ENCODE assay signal across 8 cellular contexts in genomic region chr14:23566782-23567185, GRCh38. TPM values are rescaled to one million over a fixed set of nuclear protein-coding genes. Genes with fewer than 3 reads are reported as not detected.
DNase-seq lines count a peak whose midpoint lies in the region; ATAC-seq, FAIRE-seq and TF ChIP-seq lines count a peak whose summit lies in the region.

No MANE protein-coding gene starts in this region.

- no peaks in the 10 kb centered on the region for H3K9me2 ChIP-seq in OCI-LY1 (ENCODE audit: low read depth, low read length)

- peak; percentile 21 for FAIRE-seq in endothelial cell of umbilical vein (lab: Jason Lieb, UNC)

- TF ChIP-seq POLR2A in endothelial cell of umbilical vein (IDR thresholded peaks at IDR 0.05; ENCODE audit: low read depth, low read length) = no peak

- no peak overlapping the region for H2AFZ ChIP-seq in OCI-LY1 (ENCODE audit: low read length)
- H2AFZ ChIP-seq in endothelial cell of umbilical vein (ENCODE audit: low read depth, low read length) = peak overlapping the region; percentile 93

- H3K9me3 Mint-ChIP-seq in nephron progenitor cell = no peaks in the 10 kb centered on the region

- peaks cover 14% of the 10 kb centered on the region for H3K4me1 ChIP-seq in A673 (ENCODE audit: insufficient read depth, low read length, poor library complexity, severe bottlenecking)
- peaks cover 18% of the 10 kb centered on the region for H3K4me1 ChIP-seq in OCI-LY1 (ENCODE audit: insufficient read depth, low read length, severe bottlenecking)
- peaks cover 4% of the 10 kb centered on the region for H3K4me1 ChIP-seq in endothelial cell of umbilical vein (ENCODE audit: control insufficient read depth, extremely low read depth, insufficient read depth, low read length)

- H4K20me1 ChIP-seq in OCI-LY1 (ENCODE audit: insufficient read depth, low read length) (no peaks in the 10 kb centered on the region), endothelial cell of umbilical vein (replicated peaks; ENCODE audit: control insufficient read depth, extremely low read depth, insufficient read depth, low read length) (no peaks in the 10 kb centered on the region)

- BruUV-seq in A673 (replicated peaks; lab: Mats Ljungman, UMichigan) (no TSS peak), endothelial cell of umbilical vein (replicated peaks; lab: Mats Ljungman, UMichigan) (no TSS peak)

- no peaks in the 10 kb centered on the region for H3K9me1 ChIP-seq in endothelial cell of umbilical vein (replicated peaks; ENCODE audit: control insufficient read depth, extremely low read depth, insufficient read depth, low read length)

- H3K27me3 ChIP-seq in A673 (replicated peaks; ENCODE audit: insufficient read depth, low read depth, low read length, poor library complexity) (no peaks in the 10 kb centered on the region), OCI-LY1 (ENCODE audit: insufficient read depth, low read length) (no peaks in the 10 kb centered on the region), endothelial cell of umbilical vein (ENCODE audit: control insufficient read depth in 2 of 2, insufficient read depth in 2 of 2, low read length in 2 of 2) (peaks cover 0 to 1% of the 10 kb centered on the region in 2 experiments)

- CTCF ChIA-PET in A673 (lab: Charles Lee) = interaction anchor here (0.6 kb wide), 1 partner anchor 344 kb away, joined by 3 read pairs; no protein-coding TSS in a partner anchor
- CTCF ChIA-PET in endothelial cell of umbilical vein (lab: Charles Lee) = interaction anchor here (0.9 to 1.9 kb wide), 4 partner anchors 9 to 88 kb away, joined by 3 to 14 read pairs (median 4); no protein-coding TSS in a partner anchor

- H3K27ac Mint-ChIP-seq in nephron progenitor cell = no peak overlapping the region

- H3K4me2 ChIP-seq in OCI-LY1 (ENCODE audit: low read length) = peak overlapping the region; percentile 84
- H3K4me2 ChIP-seq in endothelial cell of umbilical vein (ENCODE audit: insufficient read depth, low read length) = peak overlapping the region; percentile 84

- H3K4me3 ChIP-seq in A673 (ENCODE audit: low read depth, low read length, poor library complexity, severe bottlenecking) (peak overlapping the region; percentile 59), OCI-LY1 (ENCODE audit: low read depth, low read length, poor library complexity, severe bottlenecking) (peak overlapping the region; percentile 79), endothelial cell of umbilical vein (replicated peaks in 1 of 3; ENCODE audit: insufficient read depth in 1 of 3, low read depth in 1 of 3, low read length in 3 of 3) (peak overlapping the region; percentile 49 to 65 (median 60))

- H3K27ac ChIP-seq in A673 (ENCODE audit: low read depth, low read length, poor library complexity, severe bottlenecking) (peak overlapping the region; percentile 60), OCI-LY1 (ENCODE audit: low read depth, low read length, poor library complexity, severe bottlenecking) (no peak overlapping the region), endothelial cell of umbilical vein (ENCODE audit: insufficient read depth, low read depth, low read length) (no peak overlapping the region)

- peak; percentile 7 for ATAC-seq in GM19043 (IDR thresholded peaks at IDR 0.05; ENCODE audit: low read depth, unreplicated experiment)
- ATAC-seq in GM21515 (IDR thresholded peaks at IDR 0.05; ENCODE audit: unreplicated experiment) = no peak

- dilution Hi-C loops in endothelial cell of umbilical vein (cut with MboI; ENCODE audit: extremely low pct_ligation_motif_present, low sequenced_read_pairs) = no loop called here

- H3F3A ChIP-seq in OCI-LY1 (ENCODE audit: insufficient read depth, low read length) = no peaks in the 10 kb centered on the region

- H3K4me1 Mint-ChIP-seq in nephron progenitor cell = peaks cover 42% of the 10 kb centered on the region

- H3K27me3 Mint-ChIP-seq in nephron progenitor cell (ENCODE audit: low read depth, poor library complexity) = no peaks in the 10 kb centered on the region

- DNase-seq in A673 (ENCODE audit: low spot score) = no peak
- no peak for DNase-seq in endothelial cell of umbilical vein (ENCODE audit: low read depth, low spot score)
- DNase-seq in nephron progenitor cell = no peak
- no peak for DNase-seq in NCI-H748 treated with DMSO at 0.1 percent for 48 hours (lab: John Stamatoyannopoulos, UW)
- DNase-seq in DMS53 (lab: John Stamatoyannopoulos, UW) = no peak

- intact Hi-C loops in A673 (cut with micrococcal nuclease; ENCODE audit: unreplicated experiment) = no loop called here
- intact Hi-C loops in endothelial cell of umbilical vein (cut with micrococcal nuclease) = no loop called here

- TF ChIP-seq CTCF in A673 (conservative IDR thresholded peaks at IDR 0.05; ENCODE audit: low read depth, low read length) = no peak
- peak; percentile 24; the same call in 1 of the 2 replicates for TF ChIP-seq CTCF in OCI-LY1 (IDR thresholded peaks at IDR 0.05; ENCODE audit: low read length)
- TF ChIP-seq CTCF in endothelial cell of umbilical vein (IDR thresholded peaks at IDR 0.05; ENCODE audit: extremely low read depth in 1 of 2, insufficient read depth in 1 of 2, low read depth in 1 of 2, low read length in 2 of 2) = peak in 1 of 2 donors; percentile 24
- no peak for TF ChIP-seq CTCF in nephron progenitor cell (IDR thresholded peaks at IDR 0.05)

- peak overlapping the region; percentile 98 for H3K4me3 Mint-ChIP-seq in nephron progenitor cell

- H3K79me2 ChIP-seq in OCI-LY1 (ENCODE audit: insufficient read depth, low read length) (no peaks in the 10 kb centered on the region), endothelial cell of umbilical vein (ENCODE audit: control insufficient read depth, insufficient read depth, low read length) (no peaks in the 10 kb centered on the region)

- no peaks in the 10 kb centered on the region for H3K36me3 ChIP-seq in A673 (ENCODE audit: insufficient read depth, low read length, poor library complexity, severe bottlenecking)
- H3K36me3 ChIP-seq in OCI-LY1 (ENCODE audit: insufficient read depth, low read length) = peaks cover 30% of the 10 kb centered on the region; the same call in 1 of the 2 replicates
- H3K36me3 ChIP-seq in endothelial cell of umbilical vein (ENCODE audit: control insufficient read depth in 2 of 2, extremely low read depth in 1 of 2, insufficient read depth in 2 of 2, low read length in 2 of 2) = peaks cover 0 to 3% of the 10 kb centered on the region in 2 experiments

- POLR2A ChIA-PET in A673 (lab: Charles Lee; ENCODE audit: low non-redundant PET) (no interaction called here), endothelial cell of umbilical vein (lab: Charles Lee) (interaction anchor here (0.6 kb wide), 1 partner anchor 15 kb away, joined by 5 read pairs; the partner anchor contains the start of gene ZFHX2)

- H3K9ac ChIP-seq in OCI-LY1 (ENCODE audit: low read length) (peak overlapping the region; percentile 78), endothelial cell of umbilical vein (replicated peaks; ENCODE audit: extremely low read depth, insufficient read depth, low read length) (peak overlapping the region; percentile 46)

- no peaks in the 10 kb centered on the region for H3K9me3 ChIP-seq in A673 (ENCODE audit: low read depth, low read length, poor library complexity, severe bottlenecking)
- H3K9me3 ChIP-seq in OCI-LY1 (ENCODE audit: low read length) = no peaks in the 10 kb centered on the region
- H3K9me3 ChIP-seq in endothelial cell of umbilical vein (replicated peaks; ENCODE audit: control insufficient read depth, insufficient read depth, low read length) = no peaks in the 10 kb centered on the region

- H3K36me3 Mint-ChIP-seq in nephron progenitor cell (ENCODE audit: low read depth) = peaks cover 12% of the 10 kb centered on the region

RNA-seq across cellular contexts. Expression of gene AP1G2, which starts 0.8 kb away (rescaled TPM):
- total RNA-seq in A673 (2021) (26.0 and 40.1 TPM in 2 replicates), endothelial cell of umbilical vein (30.5 and 39.0 TPM in 2 replicates)
- polyA plus RNA-seq in endothelial cell of umbilical vein = 55.8 and 63.2 TPM in 2 replicates
- polyA plus RNA-seq in endothelial cell of umbilical vein (2011; cell fraction: cytosol; rRNA removed) = 23.2 and 24.6 TPM in 2 replicates
- 353 and 440 TPM in 2 replicates for polyA plus RNA-seq in endothelial cell of umbilical vein (2011; cell fraction: nucleus; rRNA removed)
- polyA plus RNA-seq in endothelial cell of umbilical vein (2012) = 41.4 and 64.3 TPM in 2 replicates
- polyA minus RNA-seq in endothelial cell of umbilical vein = 42.1 and 48.4 TPM in 2 replicates
- 23.1 TPM for polyA minus RNA-seq in endothelial cell of umbilical vein (2011; cell fraction: cytosol; rRNA and poly(A)+ RNA removed)
- polyA minus RNA-seq in endothelial cell of umbilical vein (2011; cell fraction: nucleus; rRNA and poly(A)+ RNA removed) = 55.4 and 59.4 TPM in 2 replicates

RNA-seq across cellular contexts. Expression of gene THTPA, which starts 10.7 kb away (rescaled TPM):
- total RNA-seq in A673 (2021) (12.3 and 18.9 TPM in 2 replicates), endothelial cell of umbilical vein (9.8 and 12.5 TPM in 2 replicates)
- 9.5 and 10.8 TPM in 2 replicates for polyA plus RNA-seq in endothelial cell of umbilical vein
- polyA plus RNA-seq in endothelial cell of umbilical vein (2011; cell fraction: cytosol; rRNA removed) = 4.9 and 5.7 TPM in 2 replicates
- polyA plus RNA-seq in endothelial cell of umbilical vein (2011; cell fraction: nucleus; rRNA removed) = 31.7 and 46.4 TPM in 2 replicates
- 9.3 and 9.5 TPM in 2 replicates for polyA plus RNA-seq in endothelial cell of umbilical vein (2012)
- polyA minus RNA-seq in endothelial cell of umbilical vein = 9.5 and 12.1 TPM in 2 replicates
- polyA minus RNA-seq in endothelial cell of umbilical vein (2011; cell fraction: cytosol; rRNA and poly(A)+ RNA removed) = 11.2 TPM
- 7.0 and 10.4 TPM in 2 replicates for polyA minus RNA-seq in endothelial cell of umbilical vein (2011; cell fraction: nucleus; rRNA and poly(A)+ RNA removed)

RNA-seq across cellular contexts. Expression of gene JPH4, which starts 11.8 kb away (rescaled TPM):
- 0.22 TPM in 1 of 2 replicates, not detected in the other for total RNA-seq in A673 (2021)
- not detected in 2 replicates for total RNA-seq in endothelial cell of umbilical vein
- 0.06 TPM in 1 of 2 replicates, not detected in the other for polyA plus RNA-seq in endothelial cell of umbilical vein
- not detected in 2 replicates for polyA plus RNA-seq in endothelial cell of umbilical vein (2011; cell fraction: cytosol; rRNA removed)
- polyA plus RNA-seq in endothelial cell of umbilical vein (2011; cell fraction: nucleus; rRNA removed) = 0.08 TPM in 1 of 2 replicates, not detected in the other
- polyA plus RNA-seq in endothelial cell of umbilical vein (2012) = 0.10 TPM in 1 of 2 replicates, not detected in the other
- polyA minus RNA-seq in endothelial cell of umbilical vein = not detected in 2 replicates
- not detected for polyA minus RNA-seq in endothelial cell of umbilical vein (2011; cell fraction: cytosol; rRNA and poly(A)+ RNA removed)
- not detected in 2 replicates for polyA minus RNA-seq in endothelial cell of umbilical vein (2011; cell fraction: nucleus; rRNA and poly(A)+ RNA removed)

RNA-seq across cellular contexts. Expression of gene ZFHX2, which starts 15.2 kb away (rescaled TPM):
- total RNA-seq in A673 (2021) (4.8 and 5.8 TPM in 2 replicates), endothelial cell of umbilical vein (2.0 and 2.3 TPM in 2 replicates)
- 0.21 and 0.25 TPM in 2 replicates for polyA plus RNA-seq in endothelial cell of umbilical vein
- polyA plus RNA-seq in endothelial cell of umbilical vein (2011; cell fraction: cytosol; rRNA removed) = 0.14 and 0.17 TPM in 2 replicates
- 0.50 and 0.86 TPM in 2 replicates for polyA plus RNA-seq in endothelial cell of umbilical vein (2011; cell fraction: nucleus; rRNA removed)
- 0.94 and 1.1 TPM in 2 replicates for polyA plus RNA-seq in endothelial cell of umbilical vein (2012)
- 0.53 and 1.1 TPM in 2 replicates for polyA minus RNA-seq in endothelial cell of umbilical vein
- not detected for polyA minus RNA-seq in endothelial cell of umbilical vein (2011; cell fraction: cytosol; rRNA and poly(A)+ RNA removed)
- polyA minus RNA-seq in endothelial cell of umbilical vein (2011; cell fraction: nucleus; rRNA and poly(A)+ RNA removed) = 1.6 and 1.7 TPM in 2 replicates
